Comparison of ENCODE assay signal across 18 cellular contexts in genomic region chr6:56004421-56004820, GRCh38.
A peak's percentile ranks its signal among the peaks of the same experiment; 100 is the strongest.
DNase-seq lines count a peak whose midpoint lies in the region; ATAC-seq and TF ChIP-seq lines count a peak whose summit lies in the region.
"Had no signal": no experiment of that assay in that cellular context is flagged by ENCODE, and none has a peak within 500 bp of the region (broad histone marks: within the 10 kb centered on the region; RNA-seq: fewer than 3 reads in every experiment).

No MANE protein-coding gene starts in this region.

- no peak for TF ChIP-seq POLR2A in gastroesophageal sphincter (IDR thresholded peaks at IDR 0.05)

- no peak for TF ChIP-seq EP300 in gastroesophageal sphincter (IDR thresholded peaks at IDR 0.05)

- H3K4me3 ChIP-seq in A673 (ENCODE audit: low read depth, low read length, poor library complexity, severe bottlenecking) (no peak overlapping the region), gastroesophageal sphincter (no peak overlapping the region)
- H3K4me3 ChIP-seq: A549, esophagus squamous epithelium, tibial artery had no signal

- CTCF ChIA-PET in A673 (lab: Charles Lee) = no interaction called here

- peaks cover 4% of the 10 kb centered on the region for H3K9me3 Mint-ChIP-seq in mesothelial cell of epicardium
- H3K9me3 Mint-ChIP-seq: stimulated activated naive B cell treated with anti-CD40 and anti-IgM and Interleukin-4, amounts not matched to agents 10 μg/mL and 1 μg/mL and 100 μg/mL, for 72 hours had no signal

- BruUV-seq in A673 (replicated peaks; lab: Mats Ljungman, UMichigan) = no TSS peak

- no peak overlapping the region for H3K27ac Mint-ChIP-seq in mesothelial cell of epicardium
- H3K27ac Mint-ChIP-seq: stimulated activated naive B cell treated with anti-CD40 and anti-IgM and Interleukin-4, amounts not matched to agents 10 μg/mL and 1 μg/mL and 100 μg/mL, for 72 hours had no signal

- no peaks in the 10 kb centered on the region for H3K27me3 Mint-ChIP-seq in mesothelial cell of epicardium (ENCODE audit: low read depth)
- H3K27me3 Mint-ChIP-seq: stimulated activated naive B cell treated with anti-CD40 and anti-IgM and Interleukin-4, amounts not matched to agents 10 μg/mL and 1 μg/mL and 100 μg/mL, for 72 hours had no signal

- no peak for ATAC-seq in GM18868 (IDR thresholded peaks at IDR 0.05; ENCODE audit: unreplicated experiment)
- ATAC-seq in gastroesophageal sphincter = no peak
- ATAC-seq: A549; stimulated activated naive B cell treated with anti-CD40 and anti-IgM and Interleukin-4, amounts not matched to agents 10 μg/mL and 1 μg/mL and 100 μg/mL, for 72 hours had no signal

- H3K4me1 Mint-ChIP-seq in mesothelial cell of epicardium = no peaks in the 10 kb centered on the region
- H3K4me1 Mint-ChIP-seq: stimulated activated naive B cell treated with anti-CD40 and anti-IgM and Interleukin-4, amounts not matched to agents 10 μg/mL and 1 μg/mL and 100 μg/mL, for 72 hours had no signal

- H3K36me3 ChIP-seq in A673 (ENCODE audit: insufficient read depth, low read length, poor library complexity, severe bottlenecking) (no peaks in the 10 kb centered on the region), gastroesophageal sphincter (no peaks in the 10 kb centered on the region)
- H3K36me3 ChIP-seq: esophagus squamous epithelium, tibial artery had no signal

- H3K27ac ChIP-seq in A673 (ENCODE audit: low read depth, low read length, poor library complexity, severe bottlenecking) = no peak overlapping the region
- no peak overlapping the region for H3K27ac ChIP-seq in gastroesophageal sphincter
- H3K27ac ChIP-seq: A549, esophagus squamous epithelium, tibial artery had no signal

- intact Hi-C loops in A673 (cut with micrococcal nuclease; ENCODE audit: unreplicated experiment) = no loop called here

- no peaks in the 10 kb centered on the region for H3K36me3 Mint-ChIP-seq in mesothelial cell of epicardium
- H3K36me3 Mint-ChIP-seq: stimulated activated naive B cell treated with anti-CD40 and anti-IgM and Interleukin-4, amounts not matched to agents 10 μg/mL and 1 μg/mL and 100 μg/mL, for 72 hours had no signal

- POLR2A ChIA-PET in A673 (lab: Charles Lee; ENCODE audit: low non-redundant PET) = no interaction called here

- DNase-seq in A673 (ENCODE audit: low spot score) (peak; percentile 45), H4 (ENCODE audit: low spot score) (peak; percentile 9), RPMI7951 (ENCODE audit: low read depth) (peak; percentile 57), fibroblast of gingiva (ENCODE audit: low read depth) (peak; percentile 68), mesothelial cell of epicardium (ENCODE audit: low spot score in 2 of 2, unreplicated experiment in 2 of 2) (no peak)
- DNase-seq in activated T-cell treated with anti-CD3 and anti-CD28 coated beads, Interleukin-2, amount 50 U/mL, for 48 hours = no peak
- DNase-seq: activated CD4-positive, alpha-beta T cell treated with anti-CD3 and anti-CD28 coated beads, Interleukin-2, amount 50 U/mL, for 4 hours; activated naive CD4-positive, alpha-beta T cell treated with anti-CD3 and anti-CD28 coated beads, Interleukin-2, amount 50 U/mL, for 16 hours; esophagus squamous epithelium; hippocampal formation; kidney glomerular epithelial cell; MM.1S; NCI-H2107; stimulated activated naive B cell treated with anti-CD40 and anti-IgM and Interleukin-4, amounts not matched to agents 10 μg/mL and 1 μg/mL and 100 μg/mL, for 72 hours; tibial artery had no signal

- H3K9me3 ChIP-seq in A673 (ENCODE audit: low read depth, low read length, poor library complexity, severe bottlenecking) = no peaks in the 10 kb centered on the region
- no peaks in the 10 kb centered on the region for H3K9me3 ChIP-seq in gastroesophageal sphincter
- H3K9me3 ChIP-seq: A549, esophagus squamous epithelium, tibial artery had no signal

- 67 to 89% methylated on average over 1 to 2 of the region's 2 CpGs for WGBS in gastroesophageal sphincter (ENCODE audit: low coverage in 1 of 2), 2 donors

- H3K27me3 ChIP-seq in A673 (replicated peaks; ENCODE audit: insufficient read depth, low read depth, low read length, poor library complexity) = no peaks in the 10 kb centered on the region
- no peaks in the 10 kb centered on the region for H3K27me3 ChIP-seq in gastroesophageal sphincter
- H3K27me3 ChIP-seq: esophagus squamous epithelium, tibial artery had no signal

- no peak overlapping the region for H3K4me3 Mint-ChIP-seq in mesothelial cell of epicardium
- H3K4me3 Mint-ChIP-seq: stimulated activated naive B cell treated with anti-CD40 and anti-IgM and Interleukin-4, amounts not matched to agents 10 μg/mL and 1 μg/mL and 100 μg/mL, for 72 hours had no signal

- TF ChIP-seq CTCF in A673 (conservative IDR thresholded peaks at IDR 0.05; ENCODE audit: low read depth, low read length) (no peak), gastroesophageal sphincter (IDR thresholded peaks at IDR 0.05) (no peak), mesothelial cell of epicardium (IDR thresholded peaks at IDR 0.05; ENCODE audit: unreplicated experiment) (no peak)

- H3K4me1 ChIP-seq in A673 (ENCODE audit: insufficient read depth, low read length, poor library complexity, severe bottlenecking) (peaks cover 5% of the 10 kb centered on the region), gastroesophageal sphincter (no peaks in the 10 kb centered on the region)
- H3K4me1 ChIP-seq: A549, esophagus squamous epithelium, tibial artery had no signal

Comparison
In these comparisons a context has a peak if more than half of its experiments do, and no peak if none do; other contexts are left out.
1. DNase-seq: peak in A673 (single experiment), H4 (single experiment), RPMI7951 (single experiment) and fibroblast of gingiva (single experiment); none in activated T-cell treated with anti-CD3 and anti-CD28 coated beads, Interleukin-2, amount 50 U/mL, for 48 hours (0 of 2) and mesothelial cell of epicardium (0 of 2).